ENCODE assay signal across 1 cellular context in the genomic region with DNA sequence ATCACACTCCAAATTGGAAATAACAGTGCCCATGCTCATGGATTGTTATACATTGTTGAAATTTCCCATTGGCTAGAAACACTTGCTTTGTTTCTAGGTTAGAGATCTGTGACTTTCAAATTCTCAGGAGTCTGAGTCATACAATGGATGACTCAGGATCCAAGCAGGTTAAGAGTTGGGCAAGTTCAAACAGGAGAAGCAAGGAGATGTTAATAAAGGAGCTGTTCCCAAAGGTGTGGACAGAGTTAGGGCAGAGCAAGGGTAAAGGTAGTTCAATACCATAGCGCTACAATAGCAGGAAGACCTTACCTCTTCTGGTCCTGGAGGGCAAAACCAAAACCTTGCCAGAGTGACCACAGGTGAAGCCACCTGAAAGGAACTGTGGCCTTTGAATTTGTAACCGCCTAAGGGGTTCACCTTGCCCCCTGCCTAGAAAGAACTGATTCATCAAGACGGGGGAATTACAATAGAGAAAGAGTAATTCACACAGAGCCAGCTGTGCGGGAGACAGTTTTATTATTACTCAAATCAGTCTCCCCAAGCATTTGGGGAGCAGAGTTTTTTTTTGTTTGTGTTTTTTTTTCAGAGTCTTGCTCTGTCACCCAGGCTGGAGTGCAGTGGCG.
TF ChIP-seq lines count a peak whose summit lies in the region.

No MANE protein-coding gene starts in this region.

TF ChIP-seq in A549, 52 proteins besides CTCF, POLR2A, EP300 and RAD21 (continued from another document):
- TF ChIP-seq, protein P1, sequence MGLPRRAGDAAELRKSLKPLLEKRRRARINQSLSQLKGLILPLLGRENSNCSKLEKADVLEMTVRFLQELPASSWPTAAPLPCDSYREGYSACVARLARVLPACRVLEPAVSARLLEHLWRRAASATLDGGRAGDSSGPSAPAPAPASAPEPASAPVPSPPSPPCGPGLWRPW (IDR thresholded peaks at IDR 0.05): peak; percentile 70; the same call in 1 of the 2 replicates
- TF ChIP-seq, protein P2, sequence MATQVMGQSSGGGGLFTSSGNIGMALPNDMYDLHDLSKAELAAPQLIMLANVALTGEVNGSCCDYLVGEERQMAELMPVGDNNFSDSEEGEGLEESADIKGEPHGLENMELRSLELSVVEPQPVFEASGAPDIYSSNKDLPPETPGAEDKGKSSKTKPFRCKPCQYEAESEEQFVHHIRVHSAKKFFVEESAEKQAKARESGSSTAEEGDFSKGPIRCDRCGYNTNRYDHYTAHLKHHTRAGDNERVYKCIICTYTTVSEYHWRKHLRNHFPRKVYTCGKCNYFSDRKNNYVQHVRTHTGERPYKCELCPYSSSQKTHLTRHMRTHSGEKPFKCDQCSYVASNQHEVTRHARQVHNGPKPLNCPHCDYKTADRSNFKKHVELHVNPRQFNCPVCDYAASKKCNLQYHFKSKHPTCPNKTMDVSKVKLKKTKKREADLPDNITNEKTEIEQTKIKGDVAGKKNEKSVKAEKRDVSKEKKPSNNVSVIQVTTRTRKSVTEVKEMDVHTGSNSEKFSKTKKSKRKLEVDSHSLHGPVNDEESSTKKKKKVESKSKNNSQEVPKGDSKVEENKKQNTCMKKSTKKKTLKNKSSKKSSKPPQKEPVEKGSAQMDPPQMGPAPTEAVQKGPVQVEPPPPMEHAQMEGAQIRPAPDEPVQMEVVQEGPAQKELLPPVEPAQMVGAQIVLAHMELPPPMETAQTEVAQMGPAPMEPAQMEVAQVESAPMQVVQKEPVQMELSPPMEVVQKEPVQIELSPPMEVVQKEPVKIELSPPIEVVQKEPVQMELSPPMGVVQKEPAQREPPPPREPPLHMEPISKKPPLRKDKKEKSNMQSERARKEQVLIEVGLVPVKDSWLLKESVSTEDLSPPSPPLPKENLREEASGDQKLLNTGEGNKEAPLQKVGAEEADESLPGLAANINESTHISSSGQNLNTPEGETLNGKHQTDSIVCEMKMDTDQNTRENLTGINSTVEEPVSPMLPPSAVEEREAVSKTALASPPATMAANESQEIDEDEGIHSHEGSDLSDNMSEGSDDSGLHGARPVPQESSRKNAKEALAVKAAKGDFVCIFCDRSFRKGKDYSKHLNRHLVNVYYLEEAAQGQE (IDR thresholded peaks at IDR 0.05): no peak
- TF ChIP-seq, protein P3, sequence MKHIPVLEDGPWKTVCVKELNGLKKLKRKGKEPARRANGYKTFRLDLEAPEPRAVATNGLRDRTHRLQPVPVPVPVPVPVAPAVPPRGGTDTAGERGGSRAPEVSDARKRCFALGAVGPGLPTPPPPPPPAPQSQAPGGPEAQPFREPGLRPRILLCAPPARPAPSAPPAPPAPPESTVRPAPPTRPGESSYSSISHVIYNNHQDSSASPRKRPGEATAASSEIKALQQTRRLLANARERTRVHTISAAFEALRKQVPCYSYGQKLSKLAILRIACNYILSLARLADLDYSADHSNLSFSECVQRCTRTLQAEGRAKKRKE (CRISPR knock-in tag; IDR thresholded peaks at IDR 0.05; ENCODE audit: low read depth): no peak
- TF ChIP-seq POLR2AphosphoS2 (conservative IDR thresholded peaks at IDR 0.05; ENCODE audit: low read length): no peak
- TF ChIP-seq, protein P4, sequence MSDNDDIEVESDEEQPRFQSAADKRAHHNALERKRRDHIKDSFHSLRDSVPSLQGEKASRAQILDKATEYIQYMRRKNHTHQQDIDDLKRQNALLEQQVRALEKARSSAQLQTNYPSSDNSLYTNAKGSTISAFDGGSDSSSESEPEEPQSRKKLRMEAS (IDR thresholded peaks at IDR 0.05): peak; percentile 35; the same call in 1 of the 2 replicates
- TF ChIP-seq KDM1A (IDR thresholded peaks at IDR 0.05; ENCODE audit: low read depth): no peak
- TF ChIP-seq, protein P5, sequence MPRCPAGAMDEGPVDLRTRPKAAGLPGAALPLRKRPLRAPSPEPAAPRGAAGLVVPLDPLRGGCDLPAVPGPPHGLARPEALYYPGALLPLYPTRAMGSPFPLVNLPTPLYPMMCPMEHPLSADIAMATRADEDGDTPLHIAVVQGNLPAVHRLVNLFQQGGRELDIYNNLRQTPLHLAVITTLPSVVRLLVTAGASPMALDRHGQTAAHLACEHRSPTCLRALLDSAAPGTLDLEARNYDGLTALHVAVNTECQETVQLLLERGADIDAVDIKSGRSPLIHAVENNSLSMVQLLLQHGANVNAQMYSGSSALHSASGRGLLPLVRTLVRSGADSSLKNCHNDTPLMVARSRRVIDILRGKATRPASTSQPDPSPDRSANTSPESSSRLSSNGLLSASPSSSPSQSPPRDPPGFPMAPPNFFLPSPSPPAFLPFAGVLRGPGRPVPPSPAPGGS (IDR thresholded peaks at IDR 0.05): 0 out of 3 replicates have a peak, but pooled peaks have one; percentile 22
- 0 out of 2 replicates have a peak, but pooled peaks have one; percentile 7 for TF ChIP-seq EHF (CRISPR knock-in tag; IDR thresholded peaks at IDR 0.05)
- TF ChIP-seq, protein P6, sequence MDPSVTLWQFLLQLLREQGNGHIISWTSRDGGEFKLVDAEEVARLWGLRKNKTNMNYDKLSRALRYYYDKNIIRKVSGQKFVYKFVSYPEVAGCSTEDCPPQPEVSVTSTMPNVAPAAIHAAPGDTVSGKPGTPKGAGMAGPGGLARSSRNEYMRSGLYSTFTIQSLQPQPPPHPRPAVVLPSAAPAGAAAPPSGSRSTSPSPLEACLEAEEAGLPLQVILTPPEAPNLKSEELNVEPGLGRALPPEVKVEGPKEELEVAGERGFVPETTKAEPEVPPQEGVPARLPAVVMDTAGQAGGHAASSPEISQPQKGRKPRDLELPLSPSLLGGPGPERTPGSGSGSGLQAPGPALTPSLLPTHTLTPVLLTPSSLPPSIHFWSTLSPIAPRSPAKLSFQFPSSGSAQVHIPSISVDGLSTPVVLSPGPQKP (IDR thresholded peaks at IDR 0.05; ENCODE audit: low read depth, low read length): no peak
- no peak for TF ChIP-seq HMGXB4 (CRISPR knock-in tag; IDR thresholded peaks at IDR 0.05; ENCODE audit: borderline replicate concordance)
- TF ChIP-seq HEYL (CRISPR knock-in tag; IDR thresholded peaks at IDR 0.05): no peak
- no peak for TF ChIP-seq FOXS1 (CRISPR knock-in tag; IDR thresholded peaks at IDR 0.05)
- TF ChIP-seq HOXB5 (CRISPR knock-in tag; IDR thresholded peaks at IDR 0.05): no peak
- TF ChIP-seq SREBF2 (IDR thresholded peaks at IDR 0.05): no peak
- TF ChIP-seq RNF2 (IDR thresholded peaks at IDR 0.05; ENCODE audit: borderline replicate concordance, low read depth): no peak
- peak; percentile 95 for TF ChIP-seq JUNB (IDR thresholded peaks at IDR 0.05)
- no peak for TF ChIP-seq MAZ (IDR thresholded peaks at IDR 0.05; ENCODE audit: borderline replicate concordance, low read depth, low read length)
- 0 out of 2 replicates have a peak, but pooled peaks have one; percentile 21 for TF ChIP-seq HOXB13 (CRISPR knock-in tag; IDR thresholded peaks at IDR 0.05; ENCODE audit: low read depth)
- TF ChIP-seq, protein P7, sequence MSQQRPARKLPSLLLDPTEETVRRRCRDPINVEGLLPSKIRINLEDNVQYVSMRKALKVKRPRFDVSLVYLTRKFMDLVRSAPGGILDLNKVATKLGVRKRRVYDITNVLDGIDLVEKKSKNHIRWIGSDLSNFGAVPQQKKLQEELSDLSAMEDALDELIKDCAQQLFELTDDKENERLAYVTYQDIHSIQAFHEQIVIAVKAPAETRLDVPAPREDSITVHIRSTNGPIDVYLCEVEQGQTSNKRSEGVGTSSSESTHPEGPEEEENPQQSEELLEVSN (IDR thresholded peaks at IDR 0.05; ENCODE audit: borderline replicate concordance, low read depth): no peak; the same call in 1 of the 2 replicates
- TF ChIP-seq PHF8 (IDR thresholded peaks at IDR 0.05; ENCODE audit: borderline replicate concordance, low read depth): no peak
